11 cellular contexts compared by ENCODE assay signal in genomic region chr4:47287735-47288134, GRCh38.
DNase-seq lines count a peak whose midpoint lies in the region; ATAC-seq and TF ChIP-seq lines count a peak whose summit lies in the region.
"Had no signal": no experiment of that assay in that cellular context is flagged by ENCODE, and none has a peak within 500 bp of the region (broad histone marks: within the 10 kb centered on the region; RNA-seq: fewer than 3 reads in every experiment).

No MANE protein-coding gene starts in this region.

- no peaks in the 10 kb centered on the region for H3K36me3 Mint-ChIP-seq in activated CD4-positive, alpha-beta T cell treated with anti-CD3 and anti-CD28 coated beads, Interleukin-2, amount 10 ng/mL, durations not matched to agents 7 days and 5 days (ENCODE audit: low read depth)

- H3K4me1 ChIP-seq in DND-41 (ENCODE audit: insufficient read depth, low read length): no peaks in the 10 kb centered on the region
- H3K4me1 ChIP-seq in fibroblast of lung (ENCODE audit: control insufficient read depth, extremely low read depth, insufficient read depth, low read length): no peaks in the 10 kb centered on the region
- H3K4me1 ChIP-seq in BE2C: no peaks in the 10 kb centered on the region
- H3K4me1 ChIP-seq: esophagus muscularis mucosa, right lobe of liver had no signal

- POLR2A ChIA-PET in activated CD4-positive, alpha-beta T cell treated with anti-CD3 and anti-CD28 coated beads, Interleukin-2, amount 10 ng/mL, durations not matched to agents 7 days and 5 days (lab: Charles Lee): no interaction called here

- H3K27me3 Mint-ChIP-seq in activated CD4-positive, alpha-beta T cell treated with anti-CD3 and anti-CD28 coated beads, Interleukin-2, amount 10 ng/mL, durations not matched to agents 7 days and 5 days: no peaks in the 10 kb centered on the region

- no peak overlapping the region for H3K4me2 ChIP-seq in DND-41 (ENCODE audit: insufficient read depth, low read length)
- H3K4me2 ChIP-seq in fibroblast of lung (ENCODE audit: extremely low read depth, insufficient read depth, low read length): no peak overlapping the region

- no peaks in the 10 kb centered on the region for H3K27me3 ChIP-seq in DND-41 (ENCODE audit: insufficient read depth, low read length, poor library complexity)
- no peaks in the 10 kb centered on the region for H3K27me3 ChIP-seq in fibroblast of lung (ENCODE audit: control insufficient read depth, insufficient read depth, low read length)
- no peaks in the 10 kb centered on the region for H3K27me3 ChIP-seq in BE2C
- H3K27me3 ChIP-seq: right lobe of liver had no signal

- H3K9me3 ChIP-seq in DND-41 (ENCODE audit: insufficient read depth, low read length, severe bottlenecking) (no peaks in the 10 kb centered on the region), fibroblast of lung (ENCODE audit: control insufficient read depth, insufficient read depth, low read depth, low read length) (no peaks in the 10 kb centered on the region), BE2C (no peaks in the 10 kb centered on the region)
- H3K9me3 ChIP-seq: esophagus muscularis mucosa, right lobe of liver had no signal

- no peak overlapping the region for H3K27ac Mint-ChIP-seq in activated CD4-positive, alpha-beta T cell treated with anti-CD3 and anti-CD28 coated beads, Interleukin-2, amount 10 ng/mL, durations not matched to agents 7 days and 5 days
- H3K27ac Mint-ChIP-seq: WTC11 had no signal

- DNase-seq in DND-41 (no peak), HT-29 (ENCODE audit: low spot score) (peak; percentile 19), fibroblast of lung (ENCODE audit: low read depth in 2 of 2) (peak; percentile 77 to 91), BE2C (no peak), inferior parietal cortex (ENCODE audit: extremely low spot score) (no peak), NCI-H1436 (lab: John Stamatoyannopoulos, UW) (no peak)
- no peak for DNase-seq in activated CD4-positive, alpha-beta T cell treated with anti-CD3 and anti-CD28 coated beads, Interleukin-2, amount 10 ng/mL, durations not matched to agents 7 days and 5 days
- DNase-seq: right lobe of liver had no signal

- CTCF ChIA-PET in activated CD4-positive, alpha-beta T cell treated with anti-CD3 and anti-CD28 coated beads, Interleukin-2, amount 10 ng/mL, durations not matched to agents 7 days and 5 days (lab: Charles Lee): no interaction called here

- H2AFZ ChIP-seq in DND-41 (ENCODE audit: low read depth, low read length) (no peak overlapping the region), fibroblast of lung (ENCODE audit: low read length) (no peak overlapping the region)

- H3K27ac ChIP-seq in DND-41 (ENCODE audit: low read length): no peak overlapping the region
- no peak overlapping the region for H3K27ac ChIP-seq in fibroblast of lung (ENCODE audit: insufficient read depth, low read length)
- H3K27ac ChIP-seq: esophagus muscularis mucosa, right lobe of liver had no signal

- no peak overlapping the region for H3K4me3 Mint-ChIP-seq in activated CD4-positive, alpha-beta T cell treated with anti-CD3 and anti-CD28 coated beads, Interleukin-2, amount 10 ng/mL, durations not matched to agents 7 days and 5 days
- H3K4me3 Mint-ChIP-seq: WTC11 had no signal

- ATAC-seq in DND-41 (ENCODE audit: insufficient read depth, low read depth) (peak; percentile 35; the same call in 1 of the 3 replicates), GM21529 (IDR thresholded peaks at IDR 0.05; ENCODE audit: unreplicated experiment) (peak; percentile 94)
- ATAC-seq: right lobe of liver, WTC11 had no signal

- TF ChIP-seq CTCF in DND-41 (IDR thresholded peaks at IDR 0.05; ENCODE audit: borderline replicate concordance, extremely low read depth, low read length, poor library complexity, severe bottlenecking) (no peak), fibroblast of lung (conservative IDR thresholded peaks at IDR 0.05 in 1 of 2, IDR thresholded peaks at IDR 0.05 in 1 of 2; ENCODE audit: low read depth in 1 of 2, low read length in 2 of 2) (no peak), BE2C (IDR thresholded peaks at IDR 0.05; ENCODE audit: low read depth, low read length) (no peak)

- H4K20me1 ChIP-seq in DND-41 (ENCODE audit: insufficient read depth, low read length): no peaks in the 10 kb centered on the region
- H4K20me1 ChIP-seq in fibroblast of lung (ENCODE audit: control insufficient read depth, extremely low read depth, insufficient read depth, low read length): no peaks in the 10 kb centered on the region

- no peak overlapping the region for H3K9ac ChIP-seq in DND-41 (ENCODE audit: low read depth, low read length)
- H3K9ac ChIP-seq in fibroblast of lung (ENCODE audit: insufficient read depth, low read length): no peak overlapping the region

- H3K79me2 ChIP-seq in DND-41 (ENCODE audit: insufficient read depth, low read length) (no peaks in the 10 kb centered on the region), fibroblast of lung (ENCODE audit: control insufficient read depth, insufficient read depth, low read length) (no peaks in the 10 kb centered on the region)

- H3K9me3 Mint-ChIP-seq in activated CD4-positive, alpha-beta T cell treated with anti-CD3 and anti-CD28 coated beads, Interleukin-2, amount 10 ng/mL, durations not matched to agents 7 days and 5 days: no peaks in the 10 kb centered on the region

- H3K36me3 ChIP-seq in DND-41 (ENCODE audit: insufficient read depth, low read length) (no peaks in the 10 kb centered on the region), fibroblast of lung (ENCODE audit: control insufficient read depth, insufficient read depth, low read length) (no peaks in the 10 kb centered on the region), BE2C (no peaks in the 10 kb centered on the region)
- H3K36me3 ChIP-seq: esophagus muscularis mucosa, right lobe of liver had no signal

- H3K4me3 ChIP-seq in DND-41 (ENCODE audit: low read depth in 1 of 2, low read length in 2 of 2) (no peak overlapping the region), fibroblast of lung (replicated peaks in 1 of 4; ENCODE audit: control extremely low read depth in 1 of 4, insufficient read depth in 1 of 4, low read depth in 3 of 4, low read length in 4 of 4) (no peak overlapping the region), BE2C (ENCODE audit: low read depth, low read length) (no peak overlapping the region)
- H3K4me3 ChIP-seq: esophagus muscularis mucosa, right lobe of liver had no signal

- H3K4me1 Mint-ChIP-seq in activated CD4-positive, alpha-beta T cell treated with anti-CD3 and anti-CD28 coated beads, Interleukin-2, amount 10 ng/mL, durations not matched to agents 7 days and 5 days: no peaks in the 10 kb centered on the region

Comparison
In these comparisons a context has a peak if more than half of its experiments do, and no peak if none do; other contexts are left out.
1. DNase-seq: peak in HT-29 (single experiment) and fibroblast of lung (2 of 2); none in DND-41 (single experiment), activated CD4-positive, alpha-beta T cell treated with anti-CD3 and anti-CD28 coated beads, Interleukin-2, amount 10 ng/mL, durations not matched to agents 7 days and 5 days (single experiment), BE2C (single experiment), inferior parietal cortex (single experiment) and NCI-H1436 (single experiment).